24 cellular contexts compared by ENCODE assay signal in genomic region chr1:94120591-94120901, GRCh38. TPM values are rescaled to one million over a fixed set of nuclear protein-coding genes. Genes with fewer than 3 reads are reported as not detected.
DNase-seq lines count a peak whose midpoint lies in the region; ATAC-seq, FAIRE-seq and TF ChIP-seq lines count a peak whose summit lies in the region.
"Had no signal": no experiment of that assay in that cellular context is flagged by ENCODE, and none has a peak within 500 bp of the region (broad histone marks: within the 10 kb centered on the region; RNA-seq: fewer than 3 reads in every experiment).

No MANE protein-coding gene starts in this region.

- ATAC-seq in HepG2 (no peak), right lobe of liver (no peak), HG02852 (IDR thresholded peaks at IDR 0.05; ENCODE audit: unreplicated experiment) (no peak)
- ATAC-seq: CD8-positive, alpha-beta T cell; HCT116; Panc1 had no signal

- no peaks in the 10 kb centered on the region for H4K20me1 ChIP-seq in HepG2 (ENCODE audit: insufficient read depth, low read length)
- H4K20me1 ChIP-seq in hepatocyte (ENCODE audit: insufficient read depth, poor library complexity, severe bottlenecking), result no peaks in the 10 kb centered on the region

- peak overlapping the region; percentile 48 for H2AFZ ChIP-seq in HepG2 (ENCODE audit: low read length)
- no peak overlapping the region for H2AFZ ChIP-seq in hepatocyte
- H2AFZ ChIP-seq in neuronal stem cell (ENCODE audit: low read length), result no peak overlapping the region
- H2AFZ ChIP-seq: GM23248 had no signal

- WGBS in HepG2 (ENCODE audit: low lambda C conversion rate), result 28% methylated on average over 6 of the region's 8 CpGs
- 87% methylated on average over 3 of the region's 8 CpGs for WGBS in right lobe of liver (ENCODE audit: insufficient coverage, low coverage, low lambda C conversion rate, missing lambda C conversion rate)
- 43% methylated on average over 5 of the region's 8 CpGs for WGBS in hepatocyte (ENCODE audit: low lambda C conversion rate, missing lambda C conversion rate)
- WGBS in neuronal stem cell (ENCODE audit: extremely low coverage in 2 of 2, insufficient read length in 2 of 2, insufficient replicate concordance in 1 of 2), 2 donors, result no CpG with 5 or more reads among the region's 8 CpGs

- H3K9ac ChIP-seq in HepG2 (ENCODE audit: insufficient read depth, low read depth, low read length), result no peak overlapping the region
- no peak overlapping the region for H3K9ac ChIP-seq in neuronal stem cell (ENCODE audit: low read depth, low read length, poor library complexity)
- H3K9ac ChIP-seq: BLaER1 treated with 17β-estradiol and CSF1 and Interleukin-3, amounts not matched to agents 10 nM and 100 nM; GM23248 had no signal

- no peak for TF ChIP-seq RAD21 in HepG2 (CRISPR knock-in tag; IDR thresholded peaks at IDR 0.05)

- H3K27ac ChIP-seq in HepG2 (ENCODE audit: extremely low read length, insufficient read depth, low read length) (peak overlapping the region; percentile 36), right lobe of liver (no peak overlapping the region), hepatocyte (peak overlapping the region; percentile 43), neuronal stem cell (replicated peaks; ENCODE audit: low read length) (no peak overlapping the region), substantia nigra (ENCODE audit: low read depth, low read length, poor library complexity, severe bottlenecking) (no peak overlapping the region)
- H3K27ac ChIP-seq: BLaER1 treated with 17β-estradiol and CSF1 and Interleukin-3, amounts not matched to agents 10 nM and 100 nM; GM23248 had no signal

- in situ Hi-C loops in HepG2 (cut with HindIII; ENCODE audit: extremely low pct_ligation_motif_present, low pct_unique_long_range_greater_than_20kb), result no loop called here

- no peak overlapping the region for H2BK12ac ChIP-seq in neuronal stem cell (ENCODE audit: low read length)

- CTCF ChIA-PET in HepG2 (lab: Yijun Ruan, JAX; ENCODE audit: low intra/inter-chr PET ratio, low total read pairs), result no interaction called here

- H3K36me3 ChIP-seq in HepG2 (replicated peaks in 1 of 2; ENCODE audit: control insufficient read depth in 1 of 2, insufficient read depth in 2 of 2, low read length in 2 of 2) (no peaks in the 10 kb centered on the region), right lobe of liver (no peaks in the 10 kb centered on the region), hepatocyte (replicated peaks; ENCODE audit: insufficient read depth, low read depth) (no peaks in the 10 kb centered on the region), neuronal stem cell (replicated peaks in 1 of 2; ENCODE audit: control insufficient read depth in 2 of 2, insufficient read depth in 2 of 2, low read length in 2 of 2) (no peaks in the 10 kb centered on the region)
- H3K36me3 ChIP-seq: BLaER1 treated with 17β-estradiol and CSF1 and Interleukin-3, amounts not matched to agents 10 nM and 100 nM; SJCRH30 had no signal

- no peak overlapping the region for H4K8ac ChIP-seq in neuronal stem cell (ENCODE audit: low read depth, low read length)

- no peak overlapping the region for H3K4ac ChIP-seq in neuronal stem cell (ENCODE audit: low read length)

- H3K4me3 ChIP-seq in HepG2 (replicated peaks in 1 of 3; ENCODE audit: insufficient read depth in 1 of 3, low read depth in 2 of 3, low read length in 3 of 3) (peak overlapping the region; percentile 12 to 48 (median 15); a peak in 4 of 6 replicates), right lobe of liver (no peak overlapping the region), hepatocyte (no peak overlapping the region), neuronal stem cell (ENCODE audit: low read length in 2 of 2) (no peak overlapping the region)
- H3K4me3 ChIP-seq: BLaER1 treated with 17β-estradiol and CSF1 and Interleukin-3, amounts not matched to agents 10 nM and 100 nM; GM23248 had no signal

- no peak overlapping the region for H2BK15ac ChIP-seq in neuronal stem cell (ENCODE audit: low read length)

- no peak overlapping the region for H4K91ac ChIP-seq in neuronal stem cell (ENCODE audit: low read depth, low read length, poor library complexity)

- no peak overlapping the region for H2BK5ac ChIP-seq in neuronal stem cell (ENCODE audit: low read length)

- no peaks in the 10 kb centered on the region for H3K9me2 ChIP-seq in hepatocyte (replicated peaks; ENCODE audit: insufficient read depth)

- BruUV-seq in HepG2 (replicated peaks; lab: Mats Ljungman, UMichigan), result no TSS peak

- TF ChIP-seq POLR2A in HepG2 (IDR thresholded peaks at IDR 0.05; ENCODE audit: insufficient read depth in 1 of 2, low read depth in 2 of 2, low read length in 2 of 2) (no peak), right lobe of liver (IDR thresholded peaks at IDR 0.05) (no peak)

- H3K9me3 ChIP-seq in HepG2 (ENCODE audit: low read length) (no peaks in the 10 kb centered on the region), right lobe of liver (peaks cover 0 to 6% (median 0%) of the 10 kb centered on the region in 4 donors), hepatocyte (ENCODE audit: low read depth) (no peaks in the 10 kb centered on the region), neuronal stem cell (replicated peaks in 1 of 2; ENCODE audit: control insufficient read depth in 2 of 2, insufficient read depth in 1 of 2, low read depth in 1 of 2, low read length in 2 of 2) (no peaks in the 10 kb centered on the region)
- H3K9me3 ChIP-seq: BLaER1 treated with 17β-estradiol and CSF1 and Interleukin-3, amounts not matched to agents 10 nM and 100 nM; SJCRH30 had no signal

- H2AK5ac ChIP-seq in neuronal stem cell (ENCODE audit: low read depth, low read length), result peak overlapping the region; percentile 10

- TF ChIP-seq EP300 in HepG2 (IDR thresholded peaks at IDR 0.05; ENCODE audit: low read depth in 2 of 2, low read length in 2 of 2), result no peak
- TF ChIP-seq EP300 in HepG2 (CRISPR knock-in tag; IDR thresholded peaks at IDR 0.05; ENCODE audit: borderline replicate concordance), result no peak

- H3K79me2 ChIP-seq in HepG2 (ENCODE audit: insufficient read depth, low read length), result no peaks in the 10 kb centered on the region
- no peaks in the 10 kb centered on the region for H3K79me2 ChIP-seq in hepatocyte

- intact Hi-C loops in HepG2 (cut with micrococcal nuclease; ENCODE audit: unreplicated experiment) (no loop called here), right lobe of liver (cut with DNase I) (no loop called here)

- no peaks in the 10 kb centered on the region for H3K79me1 ChIP-seq in neuronal stem cell (ENCODE audit: low read depth, low read length)

- H3K27me3 ChIP-seq in HepG2 (ENCODE audit: control insufficient read depth in 1 of 2, insufficient read depth in 2 of 2, low read length in 2 of 2), result no peaks in the 10 kb centered on the region
- no peaks in the 10 kb centered on the region for H3K27me3 ChIP-seq in right lobe of liver
- no peaks in the 10 kb centered on the region for H3K27me3 ChIP-seq in hepatocyte
- no peaks in the 10 kb centered on the region for H3K27me3 ChIP-seq in neuronal stem cell (ENCODE audit: control insufficient read depth in 3 of 3, insufficient read depth in 3 of 3, low read depth in 1 of 3, low read length in 3 of 3)
- H3K27me3 ChIP-seq: SJCRH30 had no signal

- POLR2A ChIA-PET in HepG2 (lab: Yijun Ruan, JAX), result no interaction called here

- TF ChIP-seq CTCF in HepG2 (CRISPR knock-in tag; IDR thresholded peaks at IDR 0.05), result no peak
- TF ChIP-seq CTCF in right lobe of liver (IDR thresholded peaks at IDR 0.05), result no peak
- no peak for TF ChIP-seq CTCF in hepatocyte (IDR thresholded peaks at IDR 0.05; ENCODE audit: poor library complexity)

- H3K4me1 ChIP-seq in HepG2 (ENCODE audit: insufficient read depth, low read length) (peaks cover 89% of the 10 kb centered on the region), right lobe of liver (peaks cover 0 to 21% (median 2%) of the 10 kb centered on the region in 4 donors), hepatocyte (ENCODE audit: insufficient read depth) (peaks cover 44% of the 10 kb centered on the region), neuronal stem cell (ENCODE audit: control insufficient read depth in 2 of 2, insufficient read depth in 1 of 2, low read depth in 1 of 2, low read length in 2 of 2) (peaks cover 35 to 36% of the 10 kb centered on the region in 2 donors)

- peak overlapping the region; percentile 4 for H2BK120ac ChIP-seq in neuronal stem cell (ENCODE audit: low read depth, low read length)

- H3K18ac ChIP-seq in neuronal stem cell (ENCODE audit: low read length), result peak overlapping the region; percentile 41

- H3K4me2 ChIP-seq in HepG2 (ENCODE audit: low read depth, low read length) (peak overlapping the region; percentile 65), hepatocyte (no peak overlapping the region), neuronal stem cell (ENCODE audit: insufficient read depth, low read length, poor library complexity, severe bottlenecking) (no peak overlapping the region)
- H3K4me2 ChIP-seq: BLaER1 treated with 17β-estradiol and CSF1 and Interleukin-3, amounts not matched to agents 10 nM and 100 nM had no signal

- DNase-seq in HepG2 (ENCODE audit: low spot score) (no peak), right lobe of liver (no peak), hepatocyte (ENCODE audit: low spot score) (no peak), neuronal stem cell (ENCODE audit: low spot score) (no peak), substantia nigra (lab: John Stamatoyannopoulos, UW) (no peak), HPDE6-E6E7 (ENCODE audit: extremely low spot score) (no peak)
- DNase-seq in activated CD4-positive, alpha-beta T cell treated with anti-CD3 and anti-CD28 coated beads, Interleukin-2, amount 50 U/mL, for 48 hours, result no peak
- DNase-seq: 8988T; Calu3; DMS153; NCI-H1417; NCI-H1694 treated with DMSO at 0.1 percent for 48 hours; NCI-H2081 treated with DMSO at 0.1 percent for 48 hours; NCI-H446 treated with DMSO at 0.1 percent for 48 hours; NK-92 treated with Interleukin-12 subunit alpha and Interleukin-12 subunit beta, amount 100 ng/mL, for 24 hours; SJCRH30 had no signal

- H3K14ac ChIP-seq in neuronal stem cell (ENCODE audit: low read length), result peak overlapping the region; percentile 23

- FAIRE-seq in HepG2 (lab: Jason Lieb, UNC), result no peak
- FAIRE-seq: GM12891 had no signal

- no peak overlapping the region for H3K23ac ChIP-seq in neuronal stem cell (ENCODE audit: low read depth, low read length, poor library complexity)

RNA-seq across cellular contexts. Expression of gene ABCA4, which starts 0.4 kb away (rescaled TPM):
- total RNA-seq in HepG2 (2016; rRNA removed; fragmentation: Illumina TruSeq; extraction: Trizol) (0.13 and 0.24 TPM in 2 replicates), right lobe of liver (under 1 TPM; 0.49 to 0.99 (median 0.75) TPM), hepatocyte (0.53 and 1.0 TPM in 2 replicates)
- total RNA-seq in HepG2 (2016; cell fraction: cytosol; rRNA removed; fragmentation: Illumina TruSeq; extraction: Trizol; ENCODE audit: low read depth), result not detected in 2 replicates
- 0.28 and 0.37 TPM in 2 replicates for total RNA-seq in HepG2 (2016; cell fraction: insoluble cytoplasmic fraction; rRNA removed; fragmentation: Illumina TruSeq; extraction: Trizol)
- total RNA-seq in HepG2 (2016; cell fraction: membrane; rRNA removed; fragmentation: Illumina TruSeq; extraction: Trizol), result 0.03 TPM in 1 of 2 replicates, not detected in the other
- 0.34 and 0.62 TPM in 2 replicates for total RNA-seq in HepG2 (2016; cell fraction: nucleus; rRNA removed; fragmentation: Illumina TruSeq; extraction: Trizol)
- polyA plus RNA-seq in HepG2 (2011; rRNA removed) (0.57 and 0.67 TPM in 2 replicates), hepatocyte (1.4 and 2.1 TPM in 2 replicates)
- polyA plus RNA-seq in HepG2 (2011; cell fraction: cytosol; rRNA removed), result 0.24 and 0.28 TPM in 2 replicates
- polyA plus RNA-seq in HepG2 (2011; cell fraction: nucleus; rRNA removed), result 3.3 and 4.6 TPM in 2 replicates
- 0.71 and 0.97 TPM in 2 replicates for polyA plus RNA-seq in HepG2 (2012)
- 0.10 TPM in 1 of 2 replicates, not detected in the other for polyA plus RNA-seq in HepG2 (2016; cell fraction: cytosol; fragmentation: Illumina TruSeq; extraction: Trizol; ENCODE audit: low read depth)
- polyA plus RNA-seq in HepG2 (2016; cell fraction: insoluble cytoplasmic fraction; fragmentation: Illumina TruSeq; extraction: Trizol; ENCODE audit: low read depth), result 0.05 and 0.14 TPM in 2 replicates
- 0.07 TPM in 1 of 2 replicates, not detected in the other for polyA plus RNA-seq in HepG2 (2016; cell fraction: membrane; fragmentation: Illumina TruSeq; extraction: Trizol; ENCODE audit: low read depth)
- polyA plus RNA-seq in HepG2 (2016; cell fraction: nucleus; fragmentation: Illumina TruSeq; extraction: Trizol; ENCODE audit: insufficient read depth, low read depth), result 0.79 and 1.1 TPM in 2 replicates
- 0.92 and 11.5 TPM in 2 replicates for polyA minus RNA-seq in HepG2 (2011; rRNA and poly(A)+ RNA removed; ENCODE audit: low replicate concordance)
- 0.20 and 0.70 TPM in 2 replicates for polyA minus RNA-seq in HepG2 (2011; cell fraction: cytosol; rRNA and poly(A)+ RNA removed)
- 0.99 and 1.4 TPM in 2 replicates for polyA minus RNA-seq in HepG2 (2011; cell fraction: nucleus; rRNA and poly(A)+ RNA removed)
- polyA plus RNA-seq in neuronal stem cell (2013, experiment 1 of 2), result 0.71 TPM
- 0.66 TPM for polyA plus RNA-seq in neuronal stem cell (2013, experiment 2 of 2)
- total RNA-seq: CD8-positive, alpha-beta T cell; MCF 10A had no signal

Comparison
In these comparisons a context has a peak if more than half of its experiments do, and no peak if none do; other contexts are left out.
1. H3K27ac ChIP-seq: peak in HepG2 (single experiment) and hepatocyte (single experiment); none in right lobe of liver (0 of 3), neuronal stem cell (single experiment) and substantia nigra (single experiment).
2. H3K4me3 ChIP-seq: peak in HepG2 (3 of 3); none in right lobe of liver (0 of 3), hepatocyte (single experiment) and neuronal stem cell (0 of 2).